Comparison of ENCODE assay signal across 10 cellular contexts in the genomic region with DNA sequence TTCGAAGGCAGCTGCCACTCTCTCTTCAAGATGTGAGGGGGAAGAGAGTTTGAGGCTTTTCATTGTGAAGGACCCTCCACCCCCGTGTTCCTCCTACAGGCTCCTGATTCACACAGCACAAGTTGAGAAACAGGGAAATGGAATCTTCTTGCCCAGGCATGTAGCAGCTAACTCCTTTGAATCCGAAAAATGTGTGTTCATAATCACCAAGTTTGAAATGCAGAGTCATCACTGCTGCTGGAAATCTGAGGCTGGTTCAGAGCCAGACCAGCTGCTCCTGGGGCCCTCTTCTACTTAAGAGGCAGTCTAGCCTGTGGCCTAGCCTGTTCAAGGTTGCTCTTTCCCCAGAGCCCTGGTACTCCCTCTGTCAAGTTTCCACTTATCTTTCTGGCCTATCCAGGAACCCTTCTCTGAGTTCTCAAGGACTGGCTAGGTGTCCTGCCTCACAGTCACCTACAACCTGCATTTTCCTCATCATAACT. TPM values are rescaled to one million over a fixed set of nuclear protein-coding genes. Genes with fewer than 3 reads are reported as not detected.
DNase-seq lines count a peak whose midpoint lies in the region; ATAC-seq, FAIRE-seq and TF ChIP-seq lines count a peak whose summit lies in the region.
"Had no signal": no experiment of that assay in that cellular context is flagged by ENCODE, and none has a peak within 500 bp of the region (broad histone marks: within the 10 kb centered on the region; RNA-seq: fewer than 3 reads in every experiment).

No MANE protein-coding gene starts in this region.

- no TSS peak for BruUV-seq in HepG2 (replicated peaks; lab: Mats Ljungman, UMichigan)

- no peak overlapping the region for H3K27ac ChIP-seq in HepG2 (ENCODE audit: extremely low read length, insufficient read depth, low read length)
- no peak overlapping the region for H3K27ac ChIP-seq in right lobe of liver
- peak overlapping the region; percentile 55 to 60 for H3K27ac ChIP-seq in breast epithelium
- peak overlapping the region in 1 of 2 donors; percentile 59 for H3K27ac ChIP-seq in lung (ENCODE audit: low read depth in 1 of 2, low read length in 1 of 2)

- intact Hi-C loops in HepG2 (cut with micrococcal nuclease; ENCODE audit: unreplicated experiment) (no loop called here), right lobe of liver (cut with DNase I) (no loop called here), breast epithelium (cut with DNase I; ENCODE audit: low total_unique reads) (loop anchor here (10.0 kb wide), 1 partner anchor 229 kb away; no protein-coding TSS in a partner anchor)

- H3K36me3 ChIP-seq in HepG2 (replicated peaks in 1 of 2; ENCODE audit: control insufficient read depth in 1 of 2, insufficient read depth in 2 of 2, low read length in 2 of 2) (0 out of 5 replicates have a peak, but pooled peaks cover 0 to 1% of the 10 kb centered on the region in 2 experiments), right lobe of liver (no peaks in the 10 kb centered on the region), breast epithelium (no peaks in the 10 kb centered on the region), lung (ENCODE audit: control insufficient read depth in 2 of 2, insufficient read depth in 2 of 2, low read length in 2 of 2) (no peaks in the 10 kb centered on the region)

- no peaks in the 10 kb centered on the region for H3K27me3 Mint-ChIP-seq in activated naive CD8-positive, alpha-beta T cell treated with anti-CD3 and anti-CD28 coated beads, Interleukin-2, amount 50 U/mL, for 24 hours

- peaks cover 10% of the 10 kb centered on the region; the same call in 1 of the 2 replicates for H3K9me3 ChIP-seq in HepG2 (ENCODE audit: low read length)
- no peaks in the 10 kb centered on the region for H3K9me3 ChIP-seq in right lobe of liver
- peaks cover 0 to 5% of the 10 kb centered on the region in 2 donors for H3K9me3 ChIP-seq in breast epithelium
- no peaks in the 10 kb centered on the region for H3K9me3 ChIP-seq in lung (ENCODE audit: control insufficient read depth in 2 of 2, insufficient read depth in 1 of 2, low read length in 1 of 2)

- TF ChIP-seq EP300 in HepG2 (IDR thresholded peaks at IDR 0.05; ENCODE audit: low read depth in 2 of 2, low read length in 2 of 2) (no peak), HepG2 (CRISPR knock-in tag; IDR thresholded peaks at IDR 0.05; ENCODE audit: borderline replicate concordance) (no peak)

- H2AFZ ChIP-seq in HepG2 (ENCODE audit: low read length): no peak overlapping the region

- POLR2A ChIA-PET in HepG2 (lab: Yijun Ruan, JAX): interaction anchor here (0.9 kb wide), 1 partner anchor 44 kb away, joined by 3 read pairs; no protein-coding TSS in a partner anchor

- TF ChIP-seq POLR2A in HepG2 (IDR thresholded peaks at IDR 0.05; ENCODE audit: insufficient read depth in 1 of 2, low read depth in 2 of 2, low read length in 2 of 2) (no peak), right lobe of liver (IDR thresholded peaks at IDR 0.05) (no peak), breast epithelium (IDR thresholded peaks at IDR 0.05) (no peak)

- no peaks in the 10 kb centered on the region for H3K27me3 ChIP-seq in HepG2 (ENCODE audit: control insufficient read depth in 1 of 2, insufficient read depth in 2 of 2, low read length in 2 of 2)
- no peaks in the 10 kb centered on the region for H3K27me3 ChIP-seq in right lobe of liver
- no peaks in the 10 kb centered on the region for H3K27me3 ChIP-seq in breast epithelium
- H3K27me3 ChIP-seq in lung (ENCODE audit: control insufficient read depth, insufficient read depth): no peaks in the 10 kb centered on the region

- H3K4me3 ChIP-seq in HepG2 (replicated peaks in 1 of 3; ENCODE audit: insufficient read depth in 1 of 3, low read depth in 2 of 3, low read length in 3 of 3) (no peak overlapping the region), right lobe of liver (no peak overlapping the region), breast epithelium (no peak overlapping the region), lung (no peak overlapping the region)

- peaks cover 8% of the 10 kb centered on the region for H3K9me3 Mint-ChIP-seq in activated naive CD8-positive, alpha-beta T cell treated with anti-CD3 and anti-CD28 coated beads, Interleukin-2, amount 50 U/mL, for 24 hours
- peaks cover 6% of the 10 kb centered on the region for H3K9me3 Mint-ChIP-seq in stimulated activated effector memory CD8-positive, alpha-beta T cell treated with anti-CD3 and anti-CD28 coated beads, Interleukin-12 subunit alpha, Interleukin-12 subunit beta, amount 100 ng/mL, for 72 hours

- H3K4me1 ChIP-seq in HepG2 (ENCODE audit: insufficient read depth, low read length) (peaks cover 30% of the 10 kb centered on the region), right lobe of liver (peaks cover 0 to 10% (median 2%) of the 10 kb centered on the region in 4 donors), breast epithelium (peaks cover 0 to 5% of the 10 kb centered on the region in 2 donors), lung (ENCODE audit: control insufficient read depth in 2 of 2, insufficient read depth in 2 of 2, low read length in 2 of 2) (peaks cover 0 to 1% of the 10 kb centered on the region in 2 donors)

- DNase-seq in HepG2 (ENCODE audit: low spot score): no peak
- no peak for DNase-seq in right lobe of liver
- DNase-seq in breast epithelium (ENCODE audit: low spot score in 2 of 2): peak in 1 of 2 donors; percentile 70
- DNase-seq in lung (ENCODE audit: low spot score): peak; percentile 43
- no peak for DNase-seq in activated naive CD8-positive, alpha-beta T cell treated with anti-CD3 and anti-CD28 coated beads, Interleukin-2, amount 50 U/mL, for 24 hours
- no peak for DNase-seq in stimulated activated CD4-positive, alpha-beta T cell treated with anti-CD3 and anti-CD28 coated beads, Interleukin-4, amount 100 ng/mL, for 24 hours
- DNase-seq in activated naive CD4-positive, alpha-beta T cell (lab: John Stamatoyannopoulos, UW): no peak
- DNase-seq in stimulated activated effector memory CD8-positive, alpha-beta T cell treated with anti-CD3 and anti-CD28 coated beads, Interleukin-12 subunit alpha, Interleukin-12 subunit beta, amount 100 ng/mL, for 72 hours (ENCODE audit: low spot score in 2 of 2): no peak
- DNase-seq: activated CD8-positive, alpha-beta memory T cell treated with anti-CD3 and anti-CD28 coated beads, Interleukin-2, amount 50 U/mL, for 48 hours had no signal

- H3K4me2 ChIP-seq in HepG2 (ENCODE audit: low read depth, low read length): no peak overlapping the region

- TF ChIP-seq CTCF in HepG2 (CRISPR knock-in tag; IDR thresholded peaks at IDR 0.05) (no peak), right lobe of liver (IDR thresholded peaks at IDR 0.05) (no peak), breast epithelium (IDR thresholded peaks at IDR 0.05) (no peak), lung (IDR thresholded peaks at IDR 0.05; ENCODE audit: control extremely low read depth, extremely low read depth) (no peak)

- H3K36me3 Mint-ChIP-seq in activated naive CD8-positive, alpha-beta T cell treated with anti-CD3 and anti-CD28 coated beads, Interleukin-2, amount 50 U/mL, for 24 hours (ENCODE audit: low read depth): peaks cover 16% of the 10 kb centered on the region
- no peaks in the 10 kb centered on the region for H3K36me3 Mint-ChIP-seq in stimulated activated effector memory CD8-positive, alpha-beta T cell treated with anti-CD3 and anti-CD28 coated beads, Interleukin-12 subunit alpha, Interleukin-12 subunit beta, amount 100 ng/mL, for 72 hours

- in situ Hi-C loops in HepG2 (cut with HindIII; ENCODE audit: extremely low pct_ligation_motif_present, low pct_unique_long_range_greater_than_20kb): no loop called here

- H3K79me2 ChIP-seq in HepG2 (ENCODE audit: insufficient read depth, low read length): no peaks in the 10 kb centered on the region

- H4K20me1 ChIP-seq in HepG2 (ENCODE audit: insufficient read depth, low read length): no peaks in the 10 kb centered on the region

- CTCF ChIA-PET in HepG2 (lab: Yijun Ruan, JAX; ENCODE audit: low intra/inter-chr PET ratio, low total read pairs): no interaction called here

- 84% methylated on average over 3 of the region's 3 CpGs for WGBS in HepG2 (ENCODE audit: low lambda C conversion rate)
- WGBS in right lobe of liver (ENCODE audit: insufficient coverage, low coverage, low lambda C conversion rate, missing lambda C conversion rate): 39% methylated on average over 2 of the region's 3 CpGs
- WGBS in lung, 2 donors: 48 to 54% methylated on average over 3 of the region's 3 CpGs

- TF ChIP-seq RAD21 in HepG2 (CRISPR knock-in tag; IDR thresholded peaks at IDR 0.05): no peak

- H3K4me1 Mint-ChIP-seq in activated naive CD8-positive, alpha-beta T cell treated with anti-CD3 and anti-CD28 coated beads, Interleukin-2, amount 50 U/mL, for 24 hours: peaks cover 8% of the 10 kb centered on the region
- H3K4me1 Mint-ChIP-seq in stimulated activated effector memory CD8-positive, alpha-beta T cell treated with anti-CD3 and anti-CD28 coated beads, Interleukin-12 subunit alpha, Interleukin-12 subunit beta, amount 100 ng/mL, for 72 hours: no peaks in the 10 kb centered on the region

- ATAC-seq in HepG2 (peak; percentile 14; the same call in 1 of the 3 replicates), right lobe of liver (no peak), lung (ENCODE audit: insufficient read depth, low FRiP score) (peak; percentile 49)
- no peak for ATAC-seq in activated naive CD8-positive, alpha-beta T cell treated with anti-CD3 and anti-CD28 coated beads, Interleukin-2, amount 50 U/mL, for 24 hours
- no peak for ATAC-seq in stimulated activated effector memory CD8-positive, alpha-beta T cell treated with anti-CD3 and anti-CD28 coated beads, Interleukin-12 subunit alpha, Interleukin-12 subunit beta, amount 100 ng/mL, for 72 hours

- no peak overlapping the region for H3K27ac Mint-ChIP-seq in activated naive CD8-positive, alpha-beta T cell treated with anti-CD3 and anti-CD28 coated beads, Interleukin-2, amount 50 U/mL, for 24 hours
- H3K27ac Mint-ChIP-seq in stimulated activated effector memory CD8-positive, alpha-beta T cell treated with anti-CD3 and anti-CD28 coated beads, Interleukin-12 subunit alpha, Interleukin-12 subunit beta, amount 100 ng/mL, for 72 hours: no peak overlapping the region

- H3K4me3 Mint-ChIP-seq in activated naive CD8-positive, alpha-beta T cell treated with anti-CD3 and anti-CD28 coated beads, Interleukin-2, amount 50 U/mL, for 24 hours: no peak overlapping the region
- H3K4me3 Mint-ChIP-seq in stimulated activated effector memory CD8-positive, alpha-beta T cell treated with anti-CD3 and anti-CD28 coated beads, Interleukin-12 subunit alpha, Interleukin-12 subunit beta, amount 100 ng/mL, for 72 hours: no peak overlapping the region

- H3K9ac ChIP-seq in HepG2 (ENCODE audit: insufficient read depth, low read depth, low read length): no peak overlapping the region

- FAIRE-seq in HepG2 (lab: Jason Lieb, UNC): no peak
- FAIRE-seq: H54 had no signal

RNA-seq across cellular contexts. Expression of gene CRIPT, which starts 28.7 kb away (rescaled TPM):
- total RNA-seq in HepG2 (2016; rRNA removed; fragmentation: Illumina TruSeq; extraction: Trizol) (20.1 and 27.7 TPM in 2 replicates), right lobe of liver (1 to 10 TPM; 5.2 to 9.7 (median 7.0) TPM), breast epithelium (10 to 100 TPM; 13.0 to 40.1 (median 22.6) TPM), lung (10 to 100 TPM; 10.9 to 23.9 TPM)
- total RNA-seq in HepG2 (2016; cell fraction: cytosol; rRNA removed; fragmentation: Illumina TruSeq; extraction: Trizol; ENCODE audit: low read depth): 7.2 and 8.6 TPM in 2 replicates
- total RNA-seq in HepG2 (2016; cell fraction: insoluble cytoplasmic fraction; rRNA removed; fragmentation: Illumina TruSeq; extraction: Trizol): 21.8 and 30.2 TPM in 2 replicates
- total RNA-seq in HepG2 (2016; cell fraction: membrane; rRNA removed; fragmentation: Illumina TruSeq; extraction: Trizol): 11.7 and 13.1 TPM in 2 replicates
- 11.9 and 12.5 TPM in 2 replicates for total RNA-seq in HepG2 (2016; cell fraction: nucleus; rRNA removed; fragmentation: Illumina TruSeq; extraction: Trizol)
- polyA plus RNA-seq in HepG2 (2011; rRNA removed) (7.1 and 10.7 TPM in 2 replicates), lung (10 to 100 TPM in 1 of 2 donors, 1 to 10 TPM in 1; 7.3 to 12.5 TPM)
- 2.9 and 5.3 TPM in 2 replicates for polyA plus RNA-seq in HepG2 (2011; cell fraction: cytosol; rRNA removed)
- 3.3 and 4.4 TPM in 2 replicates for polyA plus RNA-seq in HepG2 (2011; cell fraction: nucleus; rRNA removed)
- 19.6 and 22.5 TPM in 2 replicates for polyA plus RNA-seq in HepG2 (2012)
- 7.6 and 8.0 TPM in 2 replicates for polyA plus RNA-seq in HepG2 (2016; cell fraction: cytosol; fragmentation: Illumina TruSeq; extraction: Trizol; ENCODE audit: low read depth)
- polyA plus RNA-seq in HepG2 (2016; cell fraction: insoluble cytoplasmic fraction; fragmentation: Illumina TruSeq; extraction: Trizol; ENCODE audit: low read depth): 28.7 and 29.0 TPM in 2 replicates
- polyA plus RNA-seq in HepG2 (2016; cell fraction: membrane; fragmentation: Illumina TruSeq; extraction: Trizol; ENCODE audit: low read depth): 9.3 TPM in 2 replicates
- polyA plus RNA-seq in HepG2 (2016; cell fraction: nucleus; fragmentation: Illumina TruSeq; extraction: Trizol; ENCODE audit: insufficient read depth, low read depth): 11.8 and 12.8 TPM in 2 replicates
- polyA minus RNA-seq in HepG2 (2011; rRNA and poly(A)+ RNA removed; ENCODE audit: low replicate concordance): 5.7 and 6.6 TPM in 2 replicates
- 8.4 and 9.8 TPM in 2 replicates for polyA minus RNA-seq in HepG2 (2011; cell fraction: cytosol; rRNA and poly(A)+ RNA removed)
- polyA minus RNA-seq in HepG2 (2011; cell fraction: nucleus; rRNA and poly(A)+ RNA removed): 25.0 and 26.4 TPM in 2 replicates

RNA-seq across cellular contexts. Expression of gene PIGF, which starts 28.9 kb away (rescaled TPM):
- total RNA-seq in HepG2 (2016; rRNA removed; fragmentation: Illumina TruSeq; extraction: Trizol) (37.8 and 53.2 TPM in 2 replicates), right lobe of liver (10 to 100 TPM in 3 of 6 experiments, 1 to 10 TPM in 3; 8.4 to 12.1 (median 10.0) TPM), breast epithelium (10 to 100 TPM; 13.8 to 27.1 (median 22.9) TPM), lung (10 to 100 TPM; 20.6 to 32.4 TPM)
- 38.8 and 39.9 TPM in 2 replicates for total RNA-seq in HepG2 (2016; cell fraction: cytosol; rRNA removed; fragmentation: Illumina TruSeq; extraction: Trizol; ENCODE audit: low read depth)
- 36.4 and 55.8 TPM in 2 replicates for total RNA-seq in HepG2 (2016; cell fraction: insoluble cytoplasmic fraction; rRNA removed; fragmentation: Illumina TruSeq; extraction: Trizol)
- 48.7 and 54.0 TPM in 2 replicates for total RNA-seq in HepG2 (2016; cell fraction: membrane; rRNA removed; fragmentation: Illumina TruSeq; extraction: Trizol)
- 73.3 and 84.2 TPM in 2 replicates for total RNA-seq in HepG2 (2016; cell fraction: nucleus; rRNA removed; fragmentation: Illumina TruSeq; extraction: Trizol)
- polyA plus RNA-seq in HepG2 (2011; rRNA removed) (73.6 and 90.2 TPM in 2 replicates), lung (10 to 100 TPM in 1 of 2 donors, 1 to 10 TPM in 1; 9.8 to 19.9 TPM)
- polyA plus RNA-seq in HepG2 (2011; cell fraction: cytosol; rRNA removed): 29.3 and 45.8 TPM in 2 replicates
- polyA plus RNA-seq in HepG2 (2011; cell fraction: nucleus; rRNA removed): 33.9 and 45.5 TPM in 2 replicates
- polyA plus RNA-seq in HepG2 (2012): 47.8 and 64.6 TPM in 2 replicates
- 49.0 and 67.5 TPM in 2 replicates for polyA plus RNA-seq in HepG2 (2016; cell fraction: cytosol; fragmentation: Illumina TruSeq; extraction: Trizol; ENCODE audit: low read depth)
- 39.6 and 42.5 TPM in 2 replicates for polyA plus RNA-seq in HepG2 (2016; cell fraction: insoluble cytoplasmic fraction; fragmentation: Illumina TruSeq; extraction: Trizol; ENCODE audit: low read depth)
- polyA plus RNA-seq in HepG2 (2016; cell fraction: membrane; fragmentation: Illumina TruSeq; extraction: Trizol; ENCODE audit: low read depth): 52.4 and 65.1 TPM in 2 replicates
- polyA plus RNA-seq in HepG2 (2016; cell fraction: nucleus; fragmentation: Illumina TruSeq; extraction: Trizol; ENCODE audit: insufficient read depth, low read depth): 97.0 and 101 TPM in 2 replicates
- polyA minus RNA-seq in HepG2 (2011; rRNA and poly(A)+ RNA removed; ENCODE audit: low replicate concordance): 10.2 and 29.3 TPM in 2 replicates
- 19.8 and 25.3 TPM in 2 replicates for polyA minus RNA-seq in HepG2 (2011; cell fraction: cytosol; rRNA and poly(A)+ RNA removed)
- polyA minus RNA-seq in HepG2 (2011; cell fraction: nucleus; rRNA and poly(A)+ RNA removed): 99.8 and 108 TPM in 2 replicates

RNA-seq across cellular contexts. Expression of gene SOCS5, which starts 53.4 kb away (rescaled TPM):
- total RNA-seq in HepG2 (2016; rRNA removed; fragmentation: Illumina TruSeq; extraction: Trizol) (17.6 and 27.6 TPM in 2 replicates), right lobe of liver (1 to 10 TPM; 5.1 to 8.2 (median 6.3) TPM), breast epithelium (10 to 100 TPM; 38.0 to 83.6 (median 40.0) TPM), lung (10 to 100 TPM; 18.9 to 51.8 TPM)
- total RNA-seq in HepG2 (2016; cell fraction: cytosol; rRNA removed; fragmentation: Illumina TruSeq; extraction: Trizol; ENCODE audit: low read depth): 2.0 and 2.7 TPM in 2 replicates
- total RNA-seq in HepG2 (2016; cell fraction: insoluble cytoplasmic fraction; rRNA removed; fragmentation: Illumina TruSeq; extraction: Trizol): 18.1 and 27.9 TPM in 2 replicates
- 11.9 and 12.4 TPM in 2 replicates for total RNA-seq in HepG2 (2016; cell fraction: membrane; rRNA removed; fragmentation: Illumina TruSeq; extraction: Trizol)
- 25.5 and 27.6 TPM in 2 replicates for total RNA-seq in HepG2 (2016; cell fraction: nucleus; rRNA removed; fragmentation: Illumina TruSeq; extraction: Trizol)
- polyA plus RNA-seq in HepG2 (2011; rRNA removed) (11.8 and 14.8 TPM in 2 replicates), lung (10 to 100 TPM in 1 of 2 donors, 1 to 10 TPM in 1; 5.4 to 10.5 TPM)
- 7.2 and 9.3 TPM in 2 replicates for polyA plus RNA-seq in HepG2 (2011; cell fraction: cytosol; rRNA removed)
- 9.0 and 9.5 TPM in 2 replicates for polyA plus RNA-seq in HepG2 (2011; cell fraction: nucleus; rRNA removed)
- polyA plus RNA-seq in HepG2 (2012): 13.8 and 14.6 TPM in 2 replicates
- 1.1 and 1.4 TPM in 2 replicates for polyA plus RNA-seq in HepG2 (2016; cell fraction: cytosol; fragmentation: Illumina TruSeq; extraction: Trizol; ENCODE audit: low read depth)
- polyA plus RNA-seq in HepG2 (2016; cell fraction: insoluble cytoplasmic fraction; fragmentation: Illumina TruSeq; extraction: Trizol; ENCODE audit: low read depth): 22.5 and 24.5 TPM in 2 replicates
- 6.5 and 7.3 TPM in 2 replicates for polyA plus RNA-seq in HepG2 (2016; cell fraction: membrane; fragmentation: Illumina TruSeq; extraction: Trizol; ENCODE audit: low read depth)
- 18.1 and 19.5 TPM in 2 replicates for polyA plus RNA-seq in HepG2 (2016; cell fraction: nucleus; fragmentation: Illumina TruSeq; extraction: Trizol; ENCODE audit: insufficient read depth, low read depth)
- polyA minus RNA-seq in HepG2 (2011; rRNA and poly(A)+ RNA removed; ENCODE audit: low replicate concordance): 14.3 and 32.7 TPM in 2 replicates
- polyA minus RNA-seq in HepG2 (2011; cell fraction: cytosol; rRNA and poly(A)+ RNA removed): 18.6 and 19.3 TPM in 2 replicates
- 74.9 and 75.8 TPM in 2 replicates for polyA minus RNA-seq in HepG2 (2011; cell fraction: nucleus; rRNA and poly(A)+ RNA removed)

Comparison
In these comparisons a context has a peak if more than half of its experiments do, and no peak if none do; other contexts are left out.
1. ATAC-seq: peak in HepG2 (single experiment) and lung (single experiment); none in right lobe of liver (0 of 4), activated naive CD8-positive, alpha-beta T cell treated with anti-CD3 and anti-CD28 coated beads, Interleukin-2, amount 50 U/mL, for 24 hours (single experiment) and stimulated activated effector memory CD8-positive, alpha-beta T cell treated with anti-CD3 and anti-CD28 coated beads, Interleukin-12 subunit alpha, Interleukin-12 subunit beta, amount 100 ng/mL, for 72 hours (single experiment).
2. H3K27ac ChIP-seq: peak in breast epithelium (2 of 2); none in HepG2 (single experiment) and right lobe of liver (0 of 3).